In the genomic region with DNA sequence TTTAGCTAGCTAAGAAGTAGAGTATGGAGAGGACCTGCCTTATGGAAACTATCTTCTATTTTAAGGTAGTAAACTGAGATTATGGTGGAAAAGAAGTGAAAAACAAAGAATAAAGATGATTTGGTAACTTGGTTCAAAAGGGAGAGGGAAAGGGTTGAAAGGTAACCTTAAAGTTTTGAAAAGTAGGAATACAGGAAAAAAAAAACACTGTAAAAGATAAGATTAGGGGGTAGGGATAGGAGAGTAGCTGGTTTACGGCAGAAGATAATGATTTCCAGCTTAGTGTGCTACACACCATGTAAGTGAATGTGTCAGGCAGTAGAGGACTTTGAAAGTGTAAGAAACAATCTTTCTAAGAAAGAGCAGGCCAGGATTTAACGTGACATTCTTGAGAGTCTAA, we compare ENCODE assay signal across 19 cellular contexts.
"Had no signal": no experiment of that assay in that cellular context is flagged by ENCODE, and none has a peak within 500 bp of the region (broad histone marks: within the 10 kb centered on the region; RNA-seq: fewer than 3 reads in every experiment).

No MANE protein-coding gene starts in this region.

- ATAC-seq: activated CD4-positive, CD25-positive, alpha-beta regulatory T cell treated with anti-CD3 and anti-CD28 coated beads, Interleukin-2, amount 50 U/mL, for 24 hours; activated CD8-positive, alpha-beta T cell treated with anti-CD3 and anti-CD28 coated beads, Interleukin-2, amount 10 ng/mL, durations not matched to agents 7 days and 5 days; effector memory CD8-positive, alpha-beta T cell; natural killer cell treated with Interleukin-12 subunit alpha and Interleukin-12 subunit beta and Interleukin-15 and Interleukin-18, amount 100 ng/mL, for 72 hours; sciatic nerve; T-cell had no signal

- H3K27ac ChIP-seq: ascending aorta, spleen, thyroid gland had no signal

- H3K27ac Mint-ChIP-seq: activated CD4-positive, alpha-beta T cell treated with anti-CD3 and anti-CD28 coated beads, Interleukin-2, amount 10 ng/mL, durations not matched to agents 7 days and 5 days; activated CD8-positive, alpha-beta T cell treated with anti-CD3 and anti-CD28 coated beads, Interleukin-2, amount 10 ng/mL, durations not matched to agents 7 days and 5 days; activated naive CD4-positive, alpha-beta T cell treated with anti-CD3 and anti-CD28 coated beads, Interleukin-2, amount 50 U/mL, for 24 hours; effector memory CD8-positive, alpha-beta T cell; natural killer cell treated with Interleukin-12 subunit alpha and Interleukin-12 subunit beta and Interleukin-15 and Interleukin-18, amount 100 ng/mL, for 72 hours; T-cell had no signal

- H3K4me3 ChIP-seq: ascending aorta, spleen, thyroid gland had no signal

- H3K27me3 ChIP-seq: ascending aorta, spleen, thyroid gland had no signal

- H3K4me3 Mint-ChIP-seq: activated CD4-positive, alpha-beta T cell treated with anti-CD3 and anti-CD28 coated beads, Interleukin-2, amount 10 ng/mL, durations not matched to agents 7 days and 5 days; activated CD8-positive, alpha-beta T cell treated with anti-CD3 and anti-CD28 coated beads, Interleukin-2, amount 10 ng/mL, durations not matched to agents 7 days and 5 days; activated naive CD4-positive, alpha-beta T cell treated with anti-CD3 and anti-CD28 coated beads, Interleukin-2, amount 50 U/mL, for 24 hours; effector memory CD8-positive, alpha-beta T cell; natural killer cell treated with Interleukin-12 subunit alpha and Interleukin-12 subunit beta and Interleukin-15 and Interleukin-18, amount 100 ng/mL, for 72 hours; T-cell had no signal

- H3K36me3 Mint-ChIP-seq: activated naive CD4-positive, alpha-beta T cell treated with anti-CD3 and anti-CD28 coated beads, Interleukin-2, amount 50 U/mL, for 24 hours; natural killer cell treated with Interleukin-12 subunit alpha and Interleukin-12 subunit beta and Interleukin-15 and Interleukin-18, amount 100 ng/mL, for 72 hours; T-cell had no signal

- H3K9me3 ChIP-seq: ascending aorta, spleen, thyroid gland had no signal

- DNase-seq: activated CD4-positive, alpha-beta T cell treated with anti-CD3 and anti-CD28 coated beads, Interleukin-2, amount 10 ng/mL, durations not matched to agents 7 days and 5 days; activated CD8-positive, alpha-beta memory T cell treated with anti-CD3 and anti-CD28 coated beads, Interleukin-2, amount 50 U/mL, for 4 hours; activated CD8-positive, alpha-beta T cell treated with anti-CD3 and anti-CD28 coated beads, Interleukin-2, amount 10 ng/mL, durations not matched to agents 7 days and 5 days; activated effector memory CD4-positive, alpha-beta T cell treated with anti-CD3 and anti-CD28 coated beads, Interleukin-2, amount 50 U/mL, for 16 hours; activated T-cell treated with anti-CD3 and anti-CD28 coated beads, Interleukin-2, amount 50 U/mL, for 48 hours; dermis blood vessel endothelial cell; effector memory CD8-positive, alpha-beta T cell; mesendoderm; spleen; stimulated activated CD4-positive, alpha-beta T cell treated with anti-CD3 and anti-CD28 coated beads, Interleukin-1b, Interleukin-23, amount 100 ng/mL, for 48 hours; stimulated activated naive CD4-positive, alpha-beta T cell treated with Interleukin-2 at 50 U/mL for 16 hours; T-cell; T1000; thyroid gland had no signal

- H3K4me1 ChIP-seq: ascending aorta, thyroid gland had no signal

- H3K4me1 Mint-ChIP-seq: activated naive CD4-positive, alpha-beta T cell treated with anti-CD3 and anti-CD28 coated beads, Interleukin-2, amount 50 U/mL, for 24 hours had no signal

- H3K27me3 Mint-ChIP-seq: activated CD4-positive, alpha-beta T cell treated with anti-CD3 and anti-CD28 coated beads, Interleukin-2, amount 10 ng/mL, durations not matched to agents 7 days and 5 days; activated naive CD4-positive, alpha-beta T cell treated with anti-CD3 and anti-CD28 coated beads, Interleukin-2, amount 50 U/mL, for 24 hours; natural killer cell treated with Interleukin-12 subunit alpha and Interleukin-12 subunit beta and Interleukin-15 and Interleukin-18, amount 100 ng/mL, for 72 hours; T-cell had no signal

- H3K9me3 Mint-ChIP-seq: activated CD4-positive, alpha-beta T cell treated with anti-CD3 and anti-CD28 coated beads, Interleukin-2, amount 10 ng/mL, durations not matched to agents 7 days and 5 days; activated naive CD4-positive, alpha-beta T cell treated with anti-CD3 and anti-CD28 coated beads, Interleukin-2, amount 50 U/mL, for 24 hours; effector memory CD8-positive, alpha-beta T cell; natural killer cell treated with Interleukin-12 subunit alpha and Interleukin-12 subunit beta and Interleukin-15 and Interleukin-18, amount 100 ng/mL, for 72 hours; T-cell had no signal
